ENCODE assay signal across 8 cellular contexts in the genomic region with DNA sequence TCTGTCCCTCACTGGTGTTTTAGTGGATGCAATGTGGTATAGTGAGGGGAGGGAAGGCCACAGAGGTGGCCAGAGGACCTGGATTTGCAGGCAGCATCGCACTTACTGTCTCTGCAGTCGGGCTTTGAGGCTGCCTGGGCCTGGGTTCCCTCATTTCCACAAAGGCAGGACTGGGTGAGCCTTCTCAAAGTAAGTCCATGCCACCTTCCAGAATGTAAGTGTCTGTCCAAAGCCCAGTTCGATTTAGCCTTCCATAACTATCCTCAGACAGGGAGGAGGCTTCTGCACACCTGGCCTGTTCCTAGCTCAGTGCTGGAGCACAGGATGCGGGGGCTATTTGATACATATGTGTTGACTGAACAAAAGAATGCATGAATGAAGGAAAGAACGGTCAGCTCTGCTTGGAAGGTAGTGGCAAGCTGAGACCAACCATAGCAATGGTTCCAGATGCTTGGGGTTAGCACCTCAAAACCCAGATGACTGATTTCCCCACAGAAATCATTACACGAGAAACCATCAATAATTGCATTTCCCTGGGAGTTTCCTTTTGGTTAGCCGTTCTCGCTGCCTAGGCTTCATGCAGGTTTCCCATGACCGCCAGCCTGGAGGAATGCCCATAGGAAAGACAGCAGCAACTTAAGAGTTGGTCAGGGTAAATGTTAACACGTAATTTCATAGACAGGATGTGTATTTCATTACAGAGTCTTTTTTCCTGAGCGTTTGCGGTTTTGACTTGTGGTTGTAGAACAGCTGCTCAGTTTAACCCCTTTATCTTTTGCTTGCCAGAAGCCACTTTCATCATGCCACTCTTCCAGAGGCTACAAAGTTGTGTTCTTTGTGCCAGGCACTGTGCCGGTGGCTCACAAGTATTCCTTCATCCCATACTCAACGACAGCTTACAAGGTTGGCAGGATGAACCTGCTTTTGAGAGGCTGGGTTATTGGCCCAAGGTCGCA. TPM values are rescaled to one million over a fixed set of nuclear protein-coding genes. Genes with fewer than 3 reads are reported as not detected.
DNase-seq lines count a peak whose midpoint lies in the region; ATAC-seq and TF ChIP-seq lines count a peak whose summit lies in the region.

No MANE protein-coding gene starts in this region.

- no peak overlapping the region for H3K4me3 ChIP-seq in body of pancreas

- no peaks in the 10 kb centered on the region for H3K36me3 Mint-ChIP-seq in WTC11

- H3K27me3 ChIP-seq in body of pancreas, result no peaks in the 10 kb centered on the region

- H3K27me3 Mint-ChIP-seq in WTC11 (ENCODE audit: low read depth), result peaks cover 34% of the 10 kb centered on the region

- no peak overlapping the region for H3K27ac ChIP-seq in body of pancreas

- TF ChIP-seq CTCF in WTC11 (IDR thresholded peaks at IDR 0.05) (no peak), body of pancreas (IDR thresholded peaks at IDR 0.05) (no peak)

- no peaks in the 10 kb centered on the region for H3K9me3 ChIP-seq in body of pancreas

- CTCF ChIA-PET in WTC11 (lab: Charles Lee), result interaction anchor here (1.3 to 2.5 kb wide), 2 partner anchors 8 to 85 kb away, joined by 3 to 18 read pairs; no protein-coding TSS in a partner anchor

- TF ChIP-seq POLR2A in body of pancreas (IDR thresholded peaks at IDR 0.05), result no peak

- 60 to 69% methylated on average over 15 of the region's 15 CpGs for WGBS in body of pancreas, 2 donors

- POLR2A ChIA-PET in WTC11 (lab: Charles Lee), result no interaction called here

- intact Hi-C loops in body of pancreas (cut with DNase I), result loop anchor here (5.0 kb wide), 1 partner anchor 80 kb away; no protein-coding TSS in a partner anchor

- H3K9me3 Mint-ChIP-seq in WTC11, result no peaks in the 10 kb centered on the region

- H3K27ac Mint-ChIP-seq in WTC11, result no peak overlapping the region

- peak; percentile 46 for ATAC-seq in GM18517 (IDR thresholded peaks at IDR 0.05; ENCODE audit: unreplicated experiment)
- ATAC-seq in HG03378 (IDR thresholded peaks at IDR 0.05; ENCODE audit: unreplicated experiment), result peak; percentile 57
- no peak for ATAC-seq in WTC11
- no peak for ATAC-seq in body of pancreas

- H3K4me1 ChIP-seq in body of pancreas, result peaks cover 26% of the 10 kb centered on the region

- 0 out of 2 replicates have a peak overlapping the region, but pooled peaks have one; percentile 71 for H3K4me3 Mint-ChIP-seq in WTC11

- no peak for DNase-seq in WTC11 (ENCODE audit: low spot score)
- DNase-seq in fibroblast of peridontal ligament (ENCODE audit: extremely low read depth), result peak; percentile 87
- no peak for DNase-seq in amygdala (lab: John Stamatoyannopoulos, UW)
- DNase-seq in body of pancreas, result no peak
- no peak for DNase-seq in NCI-H510A (lab: John Stamatoyannopoulos, UW)
- DNase-seq in NCI-H345 treated with DMSO at 0.1 percent for 48 hours (lab: John Stamatoyannopoulos, UW; ENCODE audit: unreplicated experiment), result no peak

- H3K36me3 ChIP-seq in body of pancreas (replicated peaks in 1 of 2; ENCODE audit: insufficient read depth in 1 of 2, low read depth in 2 of 2), result no peaks in the 10 kb centered on the region

- peaks cover 34% of the 10 kb centered on the region for H3K4me1 Mint-ChIP-seq in WTC11

TF ChIP-seq in WTC11, 78 proteins besides CTCF, POLR2A, EP300 and RAD21:
- TF ChIP-seq, protein P1, sequence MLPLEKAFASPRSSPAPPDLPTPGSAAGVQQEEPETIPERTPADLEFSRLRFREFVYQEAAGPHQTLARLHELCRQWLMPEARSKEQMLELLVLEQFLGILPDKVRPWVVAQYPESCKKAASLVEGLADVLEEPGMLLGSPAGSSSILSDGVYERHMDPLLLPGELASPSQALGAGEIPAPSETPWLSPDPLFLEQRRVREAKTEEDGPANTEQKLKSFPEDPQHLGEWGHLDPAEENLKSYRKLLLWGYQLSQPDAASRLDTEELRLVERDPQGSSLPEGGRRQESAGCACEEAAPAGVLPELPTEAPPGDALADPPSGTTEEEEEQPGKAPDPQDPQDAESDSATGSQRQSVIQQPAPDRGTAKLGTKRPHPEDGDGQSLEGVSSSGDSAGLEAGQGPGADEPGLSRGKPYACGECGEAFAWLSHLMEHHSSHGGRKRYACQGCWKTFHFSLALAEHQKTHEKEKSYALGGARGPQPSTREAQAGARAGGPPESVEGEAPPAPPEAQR (CRISPR knock-in tag; IDR thresholded peaks at IDR 0.05), result no peak
- TF ChIP-seq FOXK1 (CRISPR knock-in tag; IDR thresholded peaks at IDR 0.05), result no peak
- TF ChIP-seq, protein P2, sequence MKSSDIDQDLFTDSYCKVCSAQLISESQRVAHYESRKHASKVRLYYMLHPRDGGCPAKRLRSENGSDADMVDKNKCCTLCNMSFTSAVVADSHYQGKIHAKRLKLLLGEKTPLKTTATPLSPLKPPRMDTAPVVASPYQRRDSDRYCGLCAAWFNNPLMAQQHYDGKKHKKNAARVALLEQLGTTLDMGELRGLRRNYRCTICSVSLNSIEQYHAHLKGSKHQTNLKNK (CRISPR knock-in tag; IDR thresholded peaks at IDR 0.05), result no peak
- no peak for TF ChIP-seq TEAD4 (CRISPR knock-in tag; IDR thresholded peaks at IDR 0.05)
- TF ChIP-seq ESRRA (CRISPR knock-in tag; IDR thresholded peaks at IDR 0.05; ENCODE audit: borderline replicate concordance), result no peak
- no peak for TF ChIP-seq FOXJ3 (CRISPR knock-in tag; IDR thresholded peaks at IDR 0.05; ENCODE audit: borderline replicate concordance)
- TF ChIP-seq TP53 (CRISPR knock-in tag; IDR thresholded peaks at IDR 0.05), result no peak
- no peak for TF ChIP-seq SMAD4 (CRISPR knock-in tag; IDR thresholded peaks at IDR 0.05)
- no peak for TF ChIP-seq TEAD1 (CRISPR knock-in tag; IDR thresholded peaks at IDR 0.05)
- TF ChIP-seq MYBL2 (CRISPR knock-in tag; IDR thresholded peaks at IDR 0.05), result no peak
- TF ChIP-seq HMGA2 (CRISPR knock-in tag; IDR thresholded peaks at IDR 0.05), result no peak
- TF ChIP-seq, protein P3, sequence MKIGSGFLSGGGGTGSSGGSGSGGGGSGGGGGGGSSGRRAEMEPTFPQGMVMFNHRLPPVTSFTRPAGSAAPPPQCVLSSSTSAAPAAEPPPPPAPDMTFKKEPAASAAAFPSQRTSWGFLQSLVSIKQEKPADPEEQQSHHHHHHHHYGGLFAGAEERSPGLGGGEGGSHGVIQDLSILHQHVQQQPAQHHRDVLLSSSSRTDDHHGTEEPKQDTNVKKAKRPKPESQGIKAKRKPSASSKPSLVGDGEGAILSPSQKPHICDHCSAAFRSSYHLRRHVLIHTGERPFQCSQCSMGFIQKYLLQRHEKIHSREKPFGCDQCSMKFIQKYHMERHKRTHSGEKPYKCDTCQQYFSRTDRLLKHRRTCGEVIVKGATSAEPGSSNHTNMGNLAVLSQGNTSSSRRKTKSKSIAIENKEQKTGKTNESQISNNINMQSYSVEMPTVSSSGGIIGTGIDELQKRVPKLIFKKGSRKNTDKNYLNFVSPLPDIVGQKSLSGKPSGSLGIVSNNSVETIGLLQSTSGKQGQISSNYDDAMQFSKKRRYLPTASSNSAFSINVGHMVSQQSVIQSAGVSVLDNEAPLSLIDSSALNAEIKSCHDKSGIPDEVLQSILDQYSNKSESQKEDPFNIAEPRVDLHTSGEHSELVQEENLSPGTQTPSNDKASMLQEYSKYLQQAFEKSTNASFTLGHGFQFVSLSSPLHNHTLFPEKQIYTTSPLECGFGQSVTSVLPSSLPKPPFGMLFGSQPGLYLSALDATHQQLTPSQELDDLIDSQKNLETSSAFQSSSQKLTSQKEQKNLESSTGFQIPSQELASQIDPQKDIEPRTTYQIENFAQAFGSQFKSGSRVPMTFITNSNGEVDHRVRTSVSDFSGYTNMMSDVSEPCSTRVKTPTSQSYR (CRISPR knock-in tag; IDR thresholded peaks at IDR 0.05), result no peak
- TF ChIP-seq GABPB1 (CRISPR knock-in tag; IDR thresholded peaks at IDR 0.05), result no peak
- no peak for TF ChIP-seq RORB (CRISPR knock-in tag; IDR thresholded peaks at IDR 0.05)
- TF ChIP-seq SMAD3 (CRISPR knock-in tag; IDR thresholded peaks at IDR 0.05; ENCODE audit: borderline replicate concordance), result no peak
- TF ChIP-seq NFATC4 (CRISPR knock-in tag; IDR thresholded peaks at IDR 0.05), result no peak
- no peak for TF ChIP-seq CBFB (CRISPR knock-in tag; IDR thresholded peaks at IDR 0.05; ENCODE audit: low read depth)
- no peak for TF ChIP-seq JUN (CRISPR knock-in tag; IDR thresholded peaks at IDR 0.05)

RNA-seq across cellular contexts. Expression of a gene that starts 2.7 kb away (rescaled TPM):
- total RNA-seq in WTC11 (2021) (7.9 to 8.7 TPM (median 8.2 TPM) in 3 replicates), body of pancreas (10 to 100 TPM in 1 of 2 donors, 1 to 10 TPM in 1; 8.3 to 13.8 TPM)

RNA-seq across cellular contexts. Expression of a gene that starts 33.7 kb away (rescaled TPM):
- 7.5 to 8.3 TPM (median 7.7 TPM) in 3 replicates for total RNA-seq in WTC11 (2021)
- under 1 TPM in 1 of 2 donors, not detected in 1; 0.26 TPM for total RNA-seq in body of pancreas

Comparison
In these comparisons a context has a peak if more than half of its experiments do, and no peak if none do; other contexts are left out.
1. ATAC-seq: peak in GM18517 (single experiment) and HG03378 (single experiment); none in WTC11 (single experiment) and body of pancreas (single experiment).